In genomic region chr19:51020988-51021651, GRCh38 we compare ENCODE assay signal across 1 cellular context.
TF ChIP-seq lines count a peak whose summit lies in the region.

No MANE protein-coding gene starts in this region.

TF ChIP-seq in HepG2, 621 proteins besides CTCF, POLR2A, EP300 and RAD21:
- TF ChIP-seq ZNF225 (CRISPR knock-in tag; IDR thresholded peaks at IDR 0.05) (no peak), RBM22 (optimal IDR thresholded peaks at IDR 0.05; ENCODE audit: low read length) (no peak), FOXA3 (CRISPR knock-in tag; IDR thresholded peaks at IDR 0.05) (no peak), CBX1 (IDR thresholded peaks at IDR 0.05; ENCODE audit: low read depth) (no peak), ZSCAN25 (CRISPR knock-in tag; IDR thresholded peaks at IDR 0.05) (no peak), ZSCAN22 (CRISPR knock-in tag; IDR thresholded peaks at IDR 0.05) (no peak), ZNF124 (CRISPR knock-in tag; IDR thresholded peaks at IDR 0.05) (no peak), PHF8 (CRISPR knock-in tag; IDR thresholded peaks at IDR 0.05) (no peak), ZFX (CRISPR knock-in tag; IDR thresholded peaks at IDR 0.05; ENCODE audit: low read depth) (no peak), SAFB2 (CRISPR knock-in tag; IDR thresholded peaks at IDR 0.05; ENCODE audit: borderline replicate concordance, low read depth) (no peak), HOXA7 (CRISPR knock-in tag; IDR thresholded peaks at IDR 0.05) (no peak), ZNF747 (CRISPR knock-in tag; IDR thresholded peaks at IDR 0.05; ENCODE audit: borderline replicate concordance) (no peak), ZNF121 (CRISPR knock-in tag; IDR thresholded peaks at IDR 0.05) (no peak), ZNF720 (CRISPR knock-in tag; IDR thresholded peaks at IDR 0.05) (no peak), ZNF609 (CRISPR knock-in tag; IDR thresholded peaks at IDR 0.05; ENCODE audit: borderline replicate concordance) (no peak), ARID2 (CRISPR knock-in tag; IDR thresholded peaks at IDR 0.05; ENCODE audit: borderline replicate concordance) (no peak), TEF (CRISPR knock-in tag; IDR thresholded peaks at IDR 0.05) (no peak), RCOR2 (CRISPR knock-in tag; IDR thresholded peaks at IDR 0.05) (no peak), ARID3A (IDR thresholded peaks at IDR 0.05; ENCODE audit: low read depth, low read length) (0 out of 2 replicates have a peak, but pooled peaks have one; percentile 49), ZNF841 (CRISPR knock-in tag; IDR thresholded peaks at IDR 0.05; ENCODE audit: borderline replicate concordance) (no peak), ZBTB42 (CRISPR knock-in tag; IDR thresholded peaks at IDR 0.05) (no peak), FOXJ3 (CRISPR knock-in tag; IDR thresholded peaks at IDR 0.05; ENCODE audit: borderline replicate concordance) (no peak), DNMT1 (CRISPR knock-in tag; IDR thresholded peaks at IDR 0.05) (no peak), STAG1 (CRISPR knock-in tag; IDR thresholded peaks at IDR 0.05) (peak; percentile 35), ZNF543 (CRISPR knock-in tag; IDR thresholded peaks at IDR 0.05) (no peak), SIN3B (IDR thresholded peaks at IDR 0.05; ENCODE audit: low read length) (no peak), ZNF570 (CRISPR knock-in tag; IDR thresholded peaks at IDR 0.05; ENCODE audit: borderline replicate concordance) (no peak), ZNF12 (CRISPR knock-in tag; IDR thresholded peaks at IDR 0.05) (0 out of 2 replicates have a peak, but pooled peaks have one; percentile 26), SRSF4 (IDR thresholded peaks at IDR 0.05; ENCODE audit: low read depth, low read length, poor library complexity, severe bottlenecking) (no peak), HMG20B (CRISPR knock-in tag; conservative IDR thresholded peaks at IDR 0.05) (no peak), ZFP36L1 (CRISPR knock-in tag; IDR thresholded peaks at IDR 0.05) (no peak), SMC3 (IDR thresholded peaks at IDR 0.05; ENCODE audit: low read length) (peak; percentile 44; the same call in 1 of the 2 replicates), ZFP1 (CRISPR knock-in tag; IDR thresholded peaks at IDR 0.05) (no peak), ARNT2 (CRISPR knock-in tag; IDR thresholded peaks at IDR 0.05; ENCODE audit: low read depth) (no peak), SMARCE1 (IDR thresholded peaks at IDR 0.05; ENCODE audit: borderline replicate concordance) (no peak), UBTF (CRISPR knock-in tag; IDR thresholded peaks at IDR 0.05) (no peak), MXD3 (CRISPR knock-in tag; IDR thresholded peaks at IDR 0.05) (no peak), ZNF713 (CRISPR knock-in tag; IDR thresholded peaks at IDR 0.05) (no peak), ZNF432 (CRISPR knock-in tag; IDR thresholded peaks at IDR 0.05; ENCODE audit: borderline replicate concordance) (no peak), ZNF629 (CRISPR knock-in tag; conservative IDR thresholded peaks at IDR 0.05) (no peak), MIXL1 (CRISPR knock-in tag; IDR thresholded peaks at IDR 0.05) (peak; percentile 59; the same call in 1 of the 2 replicates), TAF1 (CRISPR knock-in tag; IDR thresholded peaks at IDR 0.05) (no peak)
- TF ChIP-seq, protein P1, sequence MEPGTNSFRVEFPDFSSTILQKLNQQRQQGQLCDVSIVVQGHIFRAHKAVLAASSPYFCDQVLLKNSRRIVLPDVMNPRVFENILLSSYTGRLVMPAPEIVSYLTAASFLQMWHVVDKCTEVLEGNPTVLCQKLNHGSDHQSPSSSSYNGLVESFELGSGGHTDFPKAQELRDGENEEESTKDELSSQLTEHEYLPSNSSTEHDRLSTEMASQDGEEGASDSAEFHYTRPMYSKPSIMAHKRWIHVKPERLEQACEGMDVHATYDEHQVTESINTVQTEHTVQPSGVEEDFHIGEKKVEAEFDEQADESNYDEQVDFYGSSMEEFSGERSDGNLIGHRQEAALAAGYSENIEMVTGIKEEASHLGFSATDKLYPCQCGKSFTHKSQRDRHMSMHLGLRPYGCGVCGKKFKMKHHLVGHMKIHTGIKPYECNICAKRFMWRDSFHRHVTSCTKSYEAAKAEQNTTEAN (CRISPR knock-in tag; conservative IDR thresholded peaks at IDR 0.05) = no peak
- TF ChIP-seq, protein P2, sequence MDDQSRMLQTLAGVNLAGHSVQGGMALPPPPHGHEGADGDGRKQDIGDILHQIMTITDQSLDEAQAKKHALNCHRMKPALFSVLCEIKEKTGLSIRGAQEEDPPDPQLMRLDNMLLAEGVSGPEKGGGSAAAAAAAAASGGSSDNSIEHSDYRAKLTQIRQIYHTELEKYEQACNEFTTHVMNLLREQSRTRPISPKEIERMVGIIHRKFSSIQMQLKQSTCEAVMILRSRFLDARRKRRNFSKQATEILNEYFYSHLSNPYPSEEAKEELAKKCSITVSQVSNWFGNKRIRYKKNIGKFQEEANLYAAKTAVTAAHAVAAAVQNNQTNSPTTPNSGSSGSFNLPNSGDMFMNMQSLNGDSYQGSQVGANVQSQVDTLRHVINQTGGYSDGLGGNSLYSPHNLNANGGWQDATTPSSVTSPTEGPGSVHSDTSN (CRISPR knock-in tag; IDR thresholded peaks at IDR 0.05; ENCODE audit: borderline replicate concordance) = no peak
- TF ChIP-seq, protein P3, sequence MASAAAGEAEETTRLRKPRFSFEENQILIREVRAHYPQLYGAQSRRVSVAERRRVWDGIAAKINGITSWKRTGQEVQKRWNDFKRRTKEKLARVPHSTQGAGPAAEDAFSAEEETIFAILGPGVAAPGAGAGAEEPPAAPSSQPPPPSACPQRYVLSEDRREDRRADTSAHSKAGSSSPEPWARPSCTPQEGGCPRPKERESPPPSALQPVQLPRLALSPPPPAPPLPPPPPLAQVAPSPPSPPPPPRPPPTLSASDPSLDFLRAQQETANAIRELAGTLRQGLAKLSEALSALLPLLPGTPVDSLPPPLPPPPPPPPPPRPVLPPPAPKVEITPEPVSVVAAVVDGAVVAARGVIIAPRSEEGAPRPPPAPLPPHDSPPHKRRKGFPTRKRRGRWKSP (CRISPR knock-in tag; IDR thresholded peaks at IDR 0.05) = no peak
